1 cellular context compared by ENCODE assay signal in genomic region chr16:8966781-8967436, GRCh38.
TF ChIP-seq lines count a peak whose summit lies in the region.

No MANE protein-coding gene starts in this region.

TF ChIP-seq in K562, 482 proteins besides CTCF, POLR2A, EP300 and RAD21 (continued from another document):
- TF ChIP-seq PRDM10 (IDR thresholded peaks at IDR 0.05; ENCODE audit: partially characterized antibody), result peak; percentile 94
- TF ChIP-seq TFAM (CRISPR knock-in tag; conservative IDR thresholded peaks at IDR 0.05), result no peak
- no peak for TF ChIP-seq NR4A1 (CRISPR knock-in tag; IDR thresholded peaks at IDR 0.05)
- TF ChIP-seq NR4A1 (tag; IDR thresholded peaks at IDR 0.05), result no peak
- TF ChIP-seq CC2D1A (IDR thresholded peaks at IDR 0.05), result no peak
- peak; percentile 39; the same call in 1 of the 2 replicates for TF ChIP-seq SMARCC2 (IDR thresholded peaks at IDR 0.05; ENCODE audit: low read depth)
- TF ChIP-seq RBM22 (IDR thresholded peaks at IDR 0.05; ENCODE audit: low read depth, low read length, poor library complexity, severe bottlenecking), result no peak
- no peak for TF ChIP-seq FOXA3 (CRISPR knock-in tag; conservative IDR thresholded peaks at IDR 0.05 in 1 of 2, IDR thresholded peaks at IDR 0.05 in 1 of 2)
- 0 out of 6 replicates have a peak, but pooled peaks of 1 of the 3 experiments have one; percentile 27 for TF ChIP-seq ZBTB11 (CRISPR knock-in tag; IDR thresholded peaks at IDR 0.05)
- no peak for TF ChIP-seq ATF7 (IDR thresholded peaks at IDR 0.05)
- TF ChIP-seq PKNOX1 (IDR thresholded peaks at IDR 0.05), result no peak
- peak; percentile 19; the same call in 1 of the 2 replicates for TF ChIP-seq HNRNPL (IDR thresholded peaks at IDR 0.05; ENCODE audit: low read depth, low read length)
- TF ChIP-seq SIX5 (IDR thresholded peaks at IDR 0.05; ENCODE audit: borderline replicate concordance in 1 of 2, insufficient read depth in 1 of 2, low read depth in 1 of 2, low read length in 2 of 2), result no peak
- peak; percentile 9 for TF ChIP-seq TBP (optimal IDR thresholded peaks at IDR 0.05; ENCODE audit: low read depth, low read length)
- no peak for TF ChIP-seq GMEB1 (CRISPR knock-in tag; IDR thresholded peaks at IDR 0.05)
TF ChIP-seq in K562: peak in this region for 7.
